Comparison of ENCODE assay signal across 9 cellular contexts in the genomic region with DNA sequence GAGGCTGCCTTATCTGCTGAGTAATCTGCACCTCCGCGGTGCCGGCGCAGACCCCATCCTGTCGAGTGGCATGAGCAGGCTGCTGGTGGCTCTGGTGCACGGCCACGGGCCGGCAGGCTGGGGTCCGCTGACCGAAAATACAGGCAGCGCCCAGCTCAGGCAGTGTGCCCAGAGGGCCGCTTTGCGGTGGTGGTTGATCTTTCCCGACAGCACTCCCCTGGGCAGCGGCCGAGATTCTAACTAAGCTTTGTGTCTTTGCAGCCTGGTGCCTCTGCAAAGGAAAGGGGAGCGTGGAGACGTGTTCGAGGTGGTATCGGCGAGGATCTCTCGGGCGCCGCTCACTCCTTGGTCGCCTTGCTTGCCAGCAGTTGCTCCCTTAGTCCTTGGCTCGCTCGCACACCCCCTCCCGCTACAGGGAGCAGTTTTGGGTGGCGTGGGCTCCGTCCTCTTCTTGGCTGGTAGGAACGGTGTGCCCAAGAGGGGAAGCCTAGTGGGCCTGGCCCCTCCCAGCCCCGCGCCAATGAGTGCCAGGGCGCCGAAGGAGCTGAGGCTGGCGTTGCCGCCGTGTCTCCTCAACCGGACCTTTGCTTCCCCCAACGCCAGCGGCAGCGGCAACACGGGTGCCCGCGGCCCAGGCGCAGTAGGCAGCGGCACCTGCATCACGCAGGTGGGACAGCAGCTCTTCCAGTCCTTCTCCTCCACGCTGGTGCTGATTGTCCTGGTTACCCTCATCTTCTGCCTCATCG. TPM values are rescaled to one million over a fixed set of nuclear protein-coding genes. Genes with fewer than 3 reads are reported as not detected.
DNase-seq lines count a peak whose midpoint lies in the region; ATAC-seq lines count a peak whose summit lies in the region.
"Had no signal": no experiment of that assay in that cellular context is flagged by ENCODE, and none has a peak within 500 bp of the region (broad histone marks: within the 10 kb centered on the region; RNA-seq: fewer than 3 reads in every experiment).

No MANE protein-coding gene starts in this region.

- CTCF ChIA-PET in naive thymus-derived CD4-positive, alpha-beta T cell (lab: Charles Lee): no interaction called here

- ATAC-seq in left lobe of liver: no peak
- ATAC-seq in naive thymus-derived CD4-positive, alpha-beta T cell: no peak

- no peak overlapping the region for H3K4me3 ChIP-seq in HAP-1
- H3K4me3 ChIP-seq in naive thymus-derived CD4-positive, alpha-beta T cell (ENCODE audit: low read length): no peak overlapping the region

- no peaks in the 10 kb centered on the region for H3K4me1 ChIP-seq in HAP-1
- no peaks in the 10 kb centered on the region for H3K4me1 ChIP-seq in naive thymus-derived CD4-positive, alpha-beta T cell (ENCODE audit: control insufficient read depth in 2 of 2, insufficient read depth in 2 of 2, low read length in 2 of 2)

- in situ Hi-C loops in HAP-1 (cut with MboI; ENCODE audit: low sequenced_read_pairs): no loop called here

- H3K9me3 Mint-ChIP-seq in naive thymus-derived CD4-positive, alpha-beta T cell: peaks cover 0 to 16% (median 4%) of the 10 kb centered on the region in 11 donors

- no peak overlapping the region for H3K4me3 Mint-ChIP-seq in naive thymus-derived CD4-positive, alpha-beta T cell

- peak; percentile 68 for DNase-seq in DMS79 treated with DMSO at 0.1 percent for 48 hours (lab: John Stamatoyannopoulos, UW)
- DNase-seq in NCI-H345 (lab: John Stamatoyannopoulos, UW): peak; percentile 56
- peak; percentile 1 for DNase-seq in fibroblast of gingiva (ENCODE audit: low read depth)
- DNase-seq in occipital lobe (lab: John Stamatoyannopoulos, UW): peak; percentile 30
- no peak for DNase-seq in HAP-1 (ENCODE audit: low spot score in 2 of 2)
- no peak for DNase-seq in activated effector memory CD4-positive, alpha-beta T cell treated with anti-CD3 and anti-CD28 coated beads, Interleukin-2, amount 50 U/mL, for 16 hours
- no peak for DNase-seq in left lobe of liver (ENCODE audit: low spot score)
- DNase-seq in naive thymus-derived CD4-positive, alpha-beta T cell: no peak

- H3K27ac Mint-ChIP-seq in naive thymus-derived CD4-positive, alpha-beta T cell: no peak overlapping the region

- H3K9me3 ChIP-seq in HAP-1: no peaks in the 10 kb centered on the region
- H3K9me3 ChIP-seq in naive thymus-derived CD4-positive, alpha-beta T cell (ENCODE audit: control insufficient read depth in 2 of 3, low read length in 3 of 3): peaks cover 0 to 4% (median 0%) of the 10 kb centered on the region in 3 experiments

- no peaks in the 10 kb centered on the region for H3K36me3 ChIP-seq in HAP-1 (replicated peaks)
- no peaks in the 10 kb centered on the region for H3K36me3 ChIP-seq in naive thymus-derived CD4-positive, alpha-beta T cell (ENCODE audit: control insufficient read depth in 2 of 3, insufficient read depth in 3 of 3, low read length in 3 of 3)

- intact Hi-C loops in naive thymus-derived CD4-positive, alpha-beta T cell (cut with micrococcal nuclease): no loop called here

- no peak overlapping the region for H3K27ac ChIP-seq in naive thymus-derived CD4-positive, alpha-beta T cell (ENCODE audit: low read depth, low read length)
- H3K27ac ChIP-seq: KMS-11 had no signal

- peaks cover 0 to 5% (median 0%) of the 10 kb centered on the region in 7 donors for H3K4me1 Mint-ChIP-seq in naive thymus-derived CD4-positive, alpha-beta T cell

- H3K27me3 ChIP-seq in HAP-1 (ENCODE audit: low read depth): peaks cover 5% of the 10 kb centered on the region; the same call in 1 of the 2 replicates
- H3K27me3 ChIP-seq in naive thymus-derived CD4-positive, alpha-beta T cell (ENCODE audit: control insufficient read depth in 2 of 2, insufficient read depth in 2 of 2, low read length in 2 of 2): peaks cover 0 to 3% of the 10 kb centered on the region in 2 donors

- H3K27me3 Mint-ChIP-seq in naive thymus-derived CD4-positive, alpha-beta T cell: peaks cover 28 to 41% (median 38%) of the 10 kb centered on the region in 5 donors

- POLR2A ChIA-PET in naive thymus-derived CD4-positive, alpha-beta T cell (lab: Charles Lee): no interaction called here

- H3K36me3 Mint-ChIP-seq in naive thymus-derived CD4-positive, alpha-beta T cell: no peaks in the 10 kb centered on the region

RNA-seq across cellular contexts. Expression of gene C11orf87, which starts 1.3 kb away (rescaled TPM):
- total RNA-seq in occipital lobe (29.8 TPM), left lobe of liver (not detected)
- total RNA-seq in naive thymus-derived CD4-positive, alpha-beta T cell: not detected
- polyA plus RNA-seq in naive thymus-derived CD4-positive, alpha-beta T cell: not detected

Comparison
In these comparisons a context has a peak if more than half of its experiments do, and no peak if none do; other contexts are left out.
1. DNase-seq: peak in DMS79 treated with DMSO at 0.1 percent for 48 hours (single experiment), NCI-H345 (single experiment), fibroblast of gingiva (single experiment) and occipital lobe (single experiment); none in HAP-1 (0 of 2), activated effector memory CD4-positive, alpha-beta T cell treated with anti-CD3 and anti-CD28 coated beads, Interleukin-2, amount 50 U/mL, for 16 hours (single experiment), left lobe of liver (single experiment) and naive thymus-derived CD4-positive, alpha-beta T cell (0 of 9).
2. RNA of gene C11orf87, which starts 1.3 kb away (total RNA-seq): 29.8 TPM in occipital lobe (single experiment); not detected in left lobe of liver (single experiment) and not detected in naive thymus-derived CD4-positive, alpha-beta T cell; every median in the first group is over 10 times any median in the second.